ENCODE assay signal across 16 cellular contexts in the genomic region with DNA sequence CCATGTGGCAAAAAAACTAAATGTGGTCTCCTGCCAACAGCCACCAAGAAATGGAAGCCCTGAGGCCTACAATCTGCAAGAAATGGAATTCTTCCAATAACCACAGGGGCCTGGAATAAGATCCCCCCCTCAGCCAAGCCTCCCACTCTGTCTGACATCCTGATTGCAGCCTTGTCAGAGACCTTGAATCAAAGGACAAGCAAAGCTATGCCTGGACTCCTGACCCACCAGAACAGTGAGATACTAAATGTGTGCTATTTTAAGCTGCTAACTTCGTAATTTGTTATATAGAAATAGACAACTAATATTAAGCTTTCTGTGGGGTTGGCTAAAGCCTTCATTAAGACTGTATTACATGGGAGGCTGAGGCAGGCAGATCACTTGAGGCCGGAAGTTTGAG.
DNase-seq lines count a peak whose midpoint lies in the region; ATAC-seq and TF ChIP-seq lines count a peak whose summit lies in the region.
"Had no signal": no experiment of that assay in that cellular context is flagged by ENCODE, and none has a peak within 500 bp of the region (broad histone marks: within the 10 kb centered on the region; RNA-seq: fewer than 3 reads in every experiment).

No MANE protein-coding gene starts in this region.

- 52 to 62% (median 59%) methylated on average over 2 of the region's 2 CpGs for WGBS in heart left ventricle, 4 donors
- 60% methylated on average over 2 of the region's 2 CpGs for WGBS in right cardiac atrium

- ATAC-seq in Right ventricle myocardium inferior (peak; percentile 48), heart left ventricle (peak; percentile 42 to 64 (median 58)), left ventricle myocardium superior (peak; percentile 79), right cardiac atrium (no peak)
- ATAC-seq: A549; CD8-positive, alpha-beta T cell had no signal

- H3K4me3 ChIP-seq in left ventricle myocardium inferior: no peak overlapping the region
- no peak overlapping the region for H3K4me3 ChIP-seq in heart left ventricle
- H3K4me3 ChIP-seq in right atrium auricular region: no peak overlapping the region
- no peak overlapping the region for H3K4me3 ChIP-seq in right cardiac atrium (ENCODE audit: low read length)
- H3K4me3 ChIP-seq: A549; BLaER1 treated with 17β-estradiol and CSF1 and Interleukin-3, amounts not matched to agents 10 nM and 100 nM had no signal

- DNase-seq in Right ventricle myocardium inferior (ENCODE audit: missing footprints): no peak
- no peak for DNase-seq in left ventricle myocardium inferior
- DNase-seq in heart left ventricle: no peak
- DNase-seq in right atrium auricular region (ENCODE audit: low spot score): no peak
- DNase-seq in left ventricle myocardium superior: no peak
- no peak for DNase-seq in right cardiac atrium
- DNase-seq: AML-193; Caco-2; Calu3; CD4-positive, alpha-beta T cell; CD8-positive, alpha-beta T cell; GF-D8 had no signal

- TF ChIP-seq CTCF in left ventricle myocardium inferior (IDR thresholded peaks at IDR 0.05; ENCODE audit: borderline replicate concordance): no peak
- no peak for TF ChIP-seq CTCF in heart left ventricle (IDR thresholded peaks at IDR 0.05)
- no peak for TF ChIP-seq CTCF in right atrium auricular region (IDR thresholded peaks at IDR 0.05)

- H3K36me3 ChIP-seq in left ventricle myocardium inferior (no peaks in the 10 kb centered on the region), heart left ventricle (no peaks in the 10 kb centered on the region), right atrium auricular region (no peaks in the 10 kb centered on the region)
- H3K36me3 ChIP-seq: BLaER1 treated with 17β-estradiol and CSF1 and Interleukin-3, amounts not matched to agents 10 nM and 100 nM had no signal

- H3K27me3 ChIP-seq in left ventricle myocardium inferior (ENCODE audit: low read depth) (no peaks in the 10 kb centered on the region), heart left ventricle (no peaks in the 10 kb centered on the region), right atrium auricular region (no peaks in the 10 kb centered on the region), right cardiac atrium (ENCODE audit: control insufficient read depth, insufficient read depth) (no peaks in the 10 kb centered on the region)
- H3K27me3 ChIP-seq: BLaER1 treated with 17β-estradiol and CSF1 and Interleukin-3, amounts not matched to agents 10 nM and 100 nM had no signal

- H3K9me3 ChIP-seq in left ventricle myocardium inferior (replicated peaks) (peaks cover 21% of the 10 kb centered on the region), heart left ventricle (peaks cover 0 to 18% (median 0%) of the 10 kb centered on the region in 12 donors), right atrium auricular region (peaks cover 0 to 4% of the 10 kb centered on the region in 2 donors), right cardiac atrium (ENCODE audit: control insufficient read depth, low read length) (no peaks in the 10 kb centered on the region)
- H3K9me3 ChIP-seq: A549, Caco-2 had no signal

- H3K4me1 ChIP-seq in left ventricle myocardium inferior (peaks cover 15% of the 10 kb centered on the region), heart left ventricle (peaks cover 0 to 14% (median 0%) of the 10 kb centered on the region in 12 donors), right atrium auricular region (no peaks in the 10 kb centered on the region), right cardiac atrium (ENCODE audit: control insufficient read depth, insufficient read depth, low read length) (no peaks in the 10 kb centered on the region)
- H3K4me1 ChIP-seq: A549; BLaER1 treated with 17β-estradiol and CSF1 and Interleukin-3, amounts not matched to agents 10 nM and 100 nM; Caco-2 had no signal

- H3K27ac ChIP-seq in left ventricle myocardium inferior (replicated peaks) (no peak overlapping the region), heart left ventricle (no peak overlapping the region), right atrium auricular region (no peak overlapping the region), right cardiac atrium (ENCODE audit: low read length) (no peak overlapping the region)
- H3K27ac ChIP-seq: 22Rv1; A549; BLaER1 treated with 17β-estradiol and CSF1 and Interleukin-3, amounts not matched to agents 10 nM and 100 nM; C4-2B had no signal

- TF ChIP-seq POLR2A in heart left ventricle (IDR thresholded peaks at IDR 0.05): no peak

- intact Hi-C loops in Right ventricle myocardium inferior (cut with DNase I) (no loop called here), left ventricle myocardium inferior (cut with micrococcal nuclease) (no loop called here), heart left ventricle (cut with DNase I) (no loop called here), left ventricle myocardium superior (cut with micrococcal nuclease) (no loop called here), right cardiac atrium (cut with DNase I) (no loop called here)

Comparison
In these comparisons a context has a peak if more than half of its experiments do, and no peak if none do; other contexts are left out.
1. ATAC-seq: peak in Right ventricle myocardium inferior (single experiment), heart left ventricle (4 of 4) and left ventricle myocardium superior (single experiment); none in right cardiac atrium (0 of 2).